Comparison of ENCODE assay signal across 8 cellular contexts in the genomic region with DNA sequence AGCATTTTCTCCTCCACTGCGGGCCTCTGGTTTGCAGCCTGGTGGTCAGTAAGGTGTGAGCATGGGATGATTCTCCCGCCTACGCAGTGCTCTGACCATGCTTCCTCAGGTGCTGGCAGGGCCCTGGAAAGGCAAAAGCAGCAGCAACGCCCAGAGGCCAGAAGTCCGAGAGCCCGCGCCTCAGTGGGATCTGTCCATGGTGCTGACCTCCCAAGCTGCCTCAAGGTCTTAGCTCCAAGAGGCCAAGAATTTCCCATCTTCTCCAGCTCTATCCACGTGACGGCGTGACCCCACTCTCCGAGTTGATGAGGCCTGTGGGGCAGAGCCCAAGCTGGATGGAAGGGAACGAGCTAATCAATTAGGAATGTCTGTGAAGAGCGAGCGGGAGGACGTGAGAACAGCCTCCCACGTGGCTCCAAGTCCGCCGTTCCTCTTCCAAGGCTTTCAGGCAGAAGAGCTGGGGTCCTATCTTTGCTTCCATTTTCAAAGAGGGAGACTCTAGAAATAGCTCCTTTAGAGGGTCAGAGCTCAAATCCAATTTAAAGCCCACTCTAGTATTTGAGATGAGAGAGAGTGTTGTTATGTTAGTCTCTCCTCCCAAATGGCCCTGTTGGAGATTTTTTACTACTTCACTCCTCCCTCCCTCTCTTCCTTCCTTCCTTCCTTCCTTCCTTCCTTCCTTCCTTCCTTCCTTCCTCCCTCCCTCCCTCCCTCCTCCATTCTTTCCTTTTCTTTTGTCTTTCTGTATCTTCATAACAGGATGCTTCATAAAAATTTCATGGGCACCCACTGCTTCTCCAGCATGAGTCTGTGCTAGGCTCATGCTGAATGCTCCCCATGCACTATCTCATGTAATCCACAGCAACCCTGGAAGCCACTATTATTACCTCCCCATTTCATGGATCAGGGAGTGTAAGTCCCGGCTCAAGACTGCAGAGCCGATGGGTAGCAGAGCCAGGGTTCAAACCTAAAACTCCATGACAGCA.
DNase-seq lines count a peak whose midpoint lies in the region; ATAC-seq and TF ChIP-seq lines count a peak whose summit lies in the region.

No MANE protein-coding gene starts in this region.

- H3K9ac ChIP-seq in SK-N-MC (ENCODE audit: insufficient read length): no peak overlapping the region

- H3K9me3 ChIP-seq in SK-N-MC (ENCODE audit: low read depth, low read length) (no peaks in the 10 kb centered on the region), suprapubic skin (no peaks in the 10 kb centered on the region)

- peaks cover 44% of the 10 kb centered on the region for H3K27me3 ChIP-seq in suprapubic skin

- no peak for TF ChIP-seq POLR2A in suprapubic skin (IDR thresholded peaks at IDR 0.05)

- no peak overlapping the region for H3K4me3 Mint-ChIP-seq in activated CD8-positive, alpha-beta memory T cell treated with anti-CD3 and anti-CD28 coated beads, Interleukin-2, amount 10 ng/mL, durations not matched to agents 7 days and 5 days

- intact Hi-C loops in left ventricle myocardium superior (cut with micrococcal nuclease): no loop called here

- H3K36me3 Mint-ChIP-seq in activated CD8-positive, alpha-beta memory T cell treated with anti-CD3 and anti-CD28 coated beads, Interleukin-2, amount 10 ng/mL, durations not matched to agents 7 days and 5 days: no peaks in the 10 kb centered on the region

- peaks cover 9% of the 10 kb centered on the region for H3K4me1 ChIP-seq in suprapubic skin

- H3K27ac Mint-ChIP-seq in activated CD8-positive, alpha-beta memory T cell treated with anti-CD3 and anti-CD28 coated beads, Interleukin-2, amount 10 ng/mL, durations not matched to agents 7 days and 5 days: no peak overlapping the region

- H3K4me1 Mint-ChIP-seq in activated CD8-positive, alpha-beta memory T cell treated with anti-CD3 and anti-CD28 coated beads, Interleukin-2, amount 10 ng/mL, durations not matched to agents 7 days and 5 days: no peaks in the 10 kb centered on the region

- no peak for ATAC-seq in activated CD8-positive, alpha-beta memory T cell treated with anti-CD3 and anti-CD28 coated beads, Interleukin-2, amount 10 ng/mL, durations not matched to agents 7 days and 5 days
- ATAC-seq in left ventricle myocardium superior (no peak), HG02571 (IDR thresholded peaks at IDR 0.05; ENCODE audit: unreplicated experiment) (no peak)

- no peaks in the 10 kb centered on the region for H3K27me3 Mint-ChIP-seq in activated CD8-positive, alpha-beta memory T cell treated with anti-CD3 and anti-CD28 coated beads, Interleukin-2, amount 10 ng/mL, durations not matched to agents 7 days and 5 days

- WGBS in suprapubic skin: 36% methylated on average over 16 of the region's 20 CpGs

- CTCF ChIA-PET in activated CD8-positive, alpha-beta memory T cell treated with anti-CD3 and anti-CD28 coated beads, Interleukin-2, amount 10 ng/mL, durations not matched to agents 7 days and 5 days (lab: Charles Lee): no interaction called here

- H3K4me3 ChIP-seq in SK-N-MC (peak overlapping the region; percentile 51), suprapubic skin (no peak overlapping the region)

- peak; percentile 40 for DNase-seq in activated CD8-positive, alpha-beta memory T cell treated with anti-CD3 and anti-CD28 coated beads, Interleukin-2, amount 10 ng/mL, durations not matched to agents 7 days and 5 days
- no peak for DNase-seq in activated CD8-positive, alpha-beta memory T cell treated with anti-CD3 and anti-CD28 coated beads, Interleukin-2, amount 50 U/mL, for 4 hours
- DNase-seq in SK-N-MC (ENCODE audit: low read depth, low spot score) (peak; percentile 90), left ventricle myocardium superior (peak; percentile 63), stromal cell of bone marrow (ENCODE audit: low read depth) (peak; percentile 5), DMS79 treated with DMSO at 0.1 percent for 48 hours (lab: John Stamatoyannopoulos, UW) (no peak), suprapubic skin (ENCODE audit: low spot score in 2 of 2) (no peak)

- no peak for TF ChIP-seq CTCF in suprapubic skin (IDR thresholded peaks at IDR 0.05)

- H3K36me3 ChIP-seq in SK-N-MC (ENCODE audit: insufficient read depth, low read length) (no peaks in the 10 kb centered on the region), suprapubic skin (no peaks in the 10 kb centered on the region)

- H3K9me3 Mint-ChIP-seq in activated CD8-positive, alpha-beta memory T cell treated with anti-CD3 and anti-CD28 coated beads, Interleukin-2, amount 10 ng/mL, durations not matched to agents 7 days and 5 days (ENCODE audit: low read depth): no peaks in the 10 kb centered on the region

- H3K27ac ChIP-seq in SK-N-MC (peak overlapping the region; percentile 96), suprapubic skin (no peak overlapping the region)

- no peak for TF ChIP-seq EP300 in suprapubic skin (IDR thresholded peaks at IDR 0.05)

Comparison
In these comparisons a context has a peak if more than half of its experiments do, and no peak if none do; other contexts are left out.
1. DNase-seq: peak in activated CD8-positive, alpha-beta memory T cell treated with anti-CD3 and anti-CD28 coated beads, Interleukin-2, amount 10 ng/mL, durations not matched to agents 7 days and 5 days (single experiment), SK-N-MC (single experiment), left ventricle myocardium superior (single experiment) and stromal cell of bone marrow (single experiment); none in activated CD8-positive, alpha-beta memory T cell treated with anti-CD3 and anti-CD28 coated beads, Interleukin-2, amount 50 U/mL, for 4 hours (single experiment), DMS79 treated with DMSO at 0.1 percent for 48 hours (single experiment) and suprapubic skin (0 of 2).